ENCODE assay signal across 8 cellular contexts in the genomic region with DNA sequence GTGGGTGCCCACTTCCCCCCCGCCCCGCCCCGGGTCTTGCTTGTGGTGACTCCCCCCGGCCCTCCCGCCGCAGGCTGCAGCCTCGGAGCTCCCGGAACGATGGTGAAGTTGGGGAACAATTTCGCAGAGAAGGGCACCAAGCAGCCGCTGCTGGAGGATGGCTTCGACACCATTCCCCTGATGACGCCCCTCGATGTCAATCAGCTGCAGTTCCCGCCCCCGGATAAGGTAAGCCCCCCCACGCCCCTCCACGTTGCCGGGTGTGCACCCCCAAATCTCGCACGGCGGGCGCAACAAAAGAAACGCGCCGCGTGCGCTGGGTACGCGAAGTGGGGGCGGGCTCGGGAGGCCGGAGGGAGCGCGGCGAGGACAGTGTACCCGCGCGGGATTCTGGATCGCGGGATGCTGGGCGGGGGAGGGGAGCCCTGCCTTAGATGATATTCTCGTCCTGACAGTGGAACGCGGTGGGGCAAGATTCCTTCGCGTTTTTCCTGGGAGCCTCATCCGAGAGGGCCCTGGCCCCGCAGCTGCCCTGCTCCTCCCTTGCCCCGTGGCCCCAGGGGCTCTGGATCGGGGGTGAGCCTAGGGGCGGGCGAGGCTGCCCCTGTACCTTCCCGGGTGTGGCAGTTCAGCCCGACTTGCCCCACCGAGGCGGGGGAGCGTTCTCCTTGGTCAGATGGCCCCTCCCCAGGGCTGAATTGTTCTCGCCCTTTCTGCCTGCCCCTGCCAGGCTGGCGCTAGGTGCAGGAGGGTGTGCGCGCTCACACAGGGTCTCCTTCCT. TPM values are rescaled to one million over a fixed set of nuclear protein-coding genes. Genes with fewer than 3 reads are reported as not detected.
A peak's percentile ranks its signal among the peaks of the same experiment; 100 is the strongest.
DNase-seq lines count a peak whose midpoint lies in the region; ATAC-seq and TF ChIP-seq lines count a peak whose summit lies in the region.

No MANE protein-coding gene starts in this region.

- H3K27ac Mint-ChIP-seq in T-helper 2 cell treated with Interferon-gamma antibody and Interleukin-4, amounts not matched to agents 5 μg/mL and 100 μg/mL, for 36 hours: no peak overlapping the region
- no peak overlapping the region for H3K27ac Mint-ChIP-seq in activated CD8-positive, alpha-beta T cell treated with anti-CD3 and anti-CD28 coated beads for 36 hours
- H3K27ac Mint-ChIP-seq in stimulated activated memory B cell treated with anti-CD40 and anti-IgM and Interleukin-4, amounts not matched to agents 10 μg/mL and 1 μg/mL and 100 μg/mL, for 72 hours: no peak overlapping the region

- DNase-seq in T-helper 2 cell treated with Interferon-gamma antibody and Interleukin-4, amounts not matched to agents 5 μg/mL and 100 μg/mL, for 36 hours (ENCODE audit: low spot score): no peak
- DNase-seq in T-helper 2 cell: no peak
- peak; percentile 45 for DNase-seq in activated CD8-positive, alpha-beta T cell treated with anti-CD3 and anti-CD28 coated beads for 36 hours
- peak; percentile 35 for DNase-seq in hepatocyte (ENCODE audit: low spot score)
- no peak for DNase-seq in NCI-H1930 (lab: John Stamatoyannopoulos, UW)
- DNase-seq in kidney tubule cell (ENCODE audit: low spot score): no peak

- peak overlapping the region; percentile 75 for H3K4me3 ChIP-seq in hepatocyte

- H3K27me3 ChIP-seq in hepatocyte: peaks cover 58% of the 10 kb centered on the region

- no peaks in the 10 kb centered on the region for H3K4me1 Mint-ChIP-seq in T-helper 2 cell treated with Interferon-gamma antibody and Interleukin-4, amounts not matched to agents 5 μg/mL and 100 μg/mL, for 36 hours (ENCODE audit: low read depth)
- peaks cover 12% of the 10 kb centered on the region for H3K4me1 Mint-ChIP-seq in activated CD8-positive, alpha-beta T cell treated with anti-CD3 and anti-CD28 coated beads for 36 hours (ENCODE audit: low read depth)
- H3K4me1 Mint-ChIP-seq in stimulated activated memory B cell treated with anti-CD40 and anti-IgM and Interleukin-4, amounts not matched to agents 10 μg/mL and 1 μg/mL and 100 μg/mL, for 72 hours: peaks cover 17% of the 10 kb centered on the region

- peak overlapping the region; percentile 24 for H3K4me3 Mint-ChIP-seq in T-helper 2 cell treated with Interferon-gamma antibody and Interleukin-4, amounts not matched to agents 5 μg/mL and 100 μg/mL, for 36 hours
- H3K4me3 Mint-ChIP-seq in activated CD8-positive, alpha-beta T cell treated with anti-CD3 and anti-CD28 coated beads for 36 hours: peak overlapping the region; percentile 60
- peak overlapping the region; percentile 21 for H3K4me3 Mint-ChIP-seq in stimulated activated memory B cell treated with anti-CD40 and anti-IgM and Interleukin-4, amounts not matched to agents 10 μg/mL and 1 μg/mL and 100 μg/mL, for 72 hours

- no peaks in the 10 kb centered on the region for H3K79me2 ChIP-seq in hepatocyte

- no peaks in the 10 kb centered on the region for H3K9me2 ChIP-seq in hepatocyte (replicated peaks; ENCODE audit: insufficient read depth)

- H3K36me3 Mint-ChIP-seq in T-helper 2 cell treated with Interferon-gamma antibody and Interleukin-4, amounts not matched to agents 5 μg/mL and 100 μg/mL, for 36 hours (ENCODE audit: low read depth): no peaks in the 10 kb centered on the region
- H3K36me3 Mint-ChIP-seq in activated CD8-positive, alpha-beta T cell treated with anti-CD3 and anti-CD28 coated beads for 36 hours (ENCODE audit: low read depth): no peaks in the 10 kb centered on the region
- H3K36me3 Mint-ChIP-seq in stimulated activated memory B cell treated with anti-CD40 and anti-IgM and Interleukin-4, amounts not matched to agents 10 μg/mL and 1 μg/mL and 100 μg/mL, for 72 hours: no peaks in the 10 kb centered on the region

- H3K9me3 ChIP-seq in hepatocyte (ENCODE audit: low read depth): no peaks in the 10 kb centered on the region

- no peaks in the 10 kb centered on the region for H3K9me3 Mint-ChIP-seq in T-helper 2 cell treated with Interferon-gamma antibody and Interleukin-4, amounts not matched to agents 5 μg/mL and 100 μg/mL, for 36 hours
- no peaks in the 10 kb centered on the region for H3K9me3 Mint-ChIP-seq in activated CD8-positive, alpha-beta T cell treated with anti-CD3 and anti-CD28 coated beads for 36 hours
- H3K9me3 Mint-ChIP-seq in stimulated activated memory B cell treated with anti-CD40 and anti-IgM and Interleukin-4, amounts not matched to agents 10 μg/mL and 1 μg/mL and 100 μg/mL, for 72 hours: no peaks in the 10 kb centered on the region

- H2AFZ ChIP-seq in hepatocyte: peak overlapping the region; percentile 71

- peaks cover 45% of the 10 kb centered on the region for H3K27me3 Mint-ChIP-seq in T-helper 2 cell treated with Interferon-gamma antibody and Interleukin-4, amounts not matched to agents 5 μg/mL and 100 μg/mL, for 36 hours (ENCODE audit: low read depth)
- peaks cover 11% of the 10 kb centered on the region for H3K27me3 Mint-ChIP-seq in activated CD8-positive, alpha-beta T cell treated with anti-CD3 and anti-CD28 coated beads for 36 hours
- peaks cover 83% of the 10 kb centered on the region for H3K27me3 Mint-ChIP-seq in stimulated activated memory B cell treated with anti-CD40 and anti-IgM and Interleukin-4, amounts not matched to agents 10 μg/mL and 1 μg/mL and 100 μg/mL, for 72 hours

- TF ChIP-seq CTCF in activated CD8-positive, alpha-beta T cell treated with anti-CD3 and anti-CD28 coated beads for 36 hours (IDR thresholded peaks at IDR 0.05): no peak
- no peak for TF ChIP-seq CTCF in hepatocyte (IDR thresholded peaks at IDR 0.05; ENCODE audit: poor library complexity)

- no peak for ATAC-seq in activated CD8-positive, alpha-beta T cell treated with anti-CD3 and anti-CD28 coated beads for 36 hours
- ATAC-seq in stimulated activated memory B cell treated with anti-CD40 and anti-IgM and Interleukin-4, amounts not matched to agents 10 μg/mL and 1 μg/mL and 100 μg/mL, for 72 hours: no peak
- no peak for ATAC-seq in HG02885 (IDR thresholded peaks at IDR 0.05; ENCODE audit: poor library complexity, unreplicated experiment)

- no peak overlapping the region for H3K27ac ChIP-seq in hepatocyte

- no peaks in the 10 kb centered on the region for H4K20me1 ChIP-seq in hepatocyte (ENCODE audit: insufficient read depth, poor library complexity, severe bottlenecking)

- 6% methylated on average over 52 of the region's 62 CpGs for WGBS in hepatocyte (ENCODE audit: low lambda C conversion rate, missing lambda C conversion rate)

- intact Hi-C loops in activated CD8-positive, alpha-beta T cell treated with anti-CD3 and anti-CD28 coated beads for 36 hours (cut with micrococcal nuclease): no loop called here

- H3K36me3 ChIP-seq in hepatocyte (replicated peaks; ENCODE audit: insufficient read depth, low read depth): no peaks in the 10 kb centered on the region

- POLR2A ChIA-PET in activated CD8-positive, alpha-beta T cell treated with anti-CD3 and anti-CD28 coated beads for 36 hours (lab: Charles Lee): no interaction called here

- CTCF ChIA-PET in activated CD8-positive, alpha-beta T cell treated with anti-CD3 and anti-CD28 coated beads for 36 hours (lab: Charles Lee): no interaction called here

- peaks cover 5% of the 10 kb centered on the region for H3K4me1 ChIP-seq in hepatocyte (ENCODE audit: insufficient read depth)

- peak overlapping the region; percentile 95 for H3K4me2 ChIP-seq in hepatocyte

RNA-seq across cellular contexts. Expression of a gene that starts 0.8 kb away (rescaled TPM):
- total RNA-seq in activated CD8-positive, alpha-beta T cell treated with anti-CD3 and anti-CD28 coated beads for 36 hours: 1 to 10 TPM; 5.6 to 6.6 TPM
- total RNA-seq in hepatocyte: 30.2 and 36.9 TPM in 2 replicates
- polyA plus RNA-seq in hepatocyte: 70.1 and 77.5 TPM in 2 replicates

Comparison
In these comparisons a context has a peak if more than half of its experiments do, and no peak if none do; other contexts are left out.
1. DNase-seq: peak in activated CD8-positive, alpha-beta T cell treated with anti-CD3 and anti-CD28 coated beads for 36 hours (single experiment) and hepatocyte (single experiment); none in T-helper 2 cell treated with Interferon-gamma antibody and Interleukin-4, amounts not matched to agents 5 μg/mL and 100 μg/mL, for 36 hours (single experiment), T-helper 2 cell (0 of 5), NCI-H1930 (0 of 2) and kidney tubule cell (single experiment).
2. Peak in every context shown above with its lines, with median percentiles within 50 percentile points of each other: H3K4me3 Mint-ChIP-seq.